Comparison of ENCODE assay signal across 8 cellular contexts in the genomic region with DNA sequence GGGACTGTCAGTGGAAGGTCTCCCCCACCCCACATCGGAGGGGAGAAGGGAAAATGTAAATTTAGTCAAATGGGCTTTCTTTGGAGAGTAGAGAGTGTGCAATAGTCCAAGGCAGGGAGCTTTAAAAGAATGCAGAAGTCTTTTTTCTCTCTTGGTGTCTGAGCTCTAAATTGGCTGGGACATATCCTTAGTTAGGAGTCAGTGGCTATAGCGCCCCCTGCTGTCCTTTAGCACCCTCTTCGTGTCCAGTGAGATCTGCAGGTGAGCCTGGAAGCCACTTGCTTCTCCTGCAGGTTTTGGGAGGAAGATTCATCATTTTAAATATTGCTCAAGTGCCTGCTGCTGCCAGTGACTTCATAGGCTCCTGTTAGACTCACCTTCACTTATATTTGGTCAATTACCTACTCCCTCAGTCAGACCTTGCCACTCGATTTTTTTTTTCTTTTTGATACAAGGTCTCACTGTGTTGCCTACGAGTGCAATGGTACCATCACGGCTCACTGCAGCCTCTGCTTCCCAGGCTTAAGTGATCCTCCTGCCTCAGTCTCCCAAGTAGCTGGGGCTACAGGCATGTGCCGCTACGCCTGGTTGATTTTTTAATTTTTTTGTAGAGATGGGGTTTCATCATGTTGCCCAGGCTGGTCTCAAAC.
DNase-seq lines count a peak whose midpoint lies in the region; ATAC-seq and TF ChIP-seq lines count a peak whose summit lies in the region.

No MANE protein-coding gene starts in this region.

- H3K36me3 Mint-ChIP-seq in naive thymus-derived CD8-positive, alpha-beta T cell: peaks cover 0 to 11% (median 5%) of the 10 kb centered on the region in 3 donors
- peaks cover 17% of the 10 kb centered on the region for H3K36me3 Mint-ChIP-seq in stimulated activated effector memory CD8-positive, alpha-beta T cell treated with anti-CD3 and anti-CD28 coated beads, Interleukin-12 subunit alpha, Interleukin-12 subunit beta, amount 100 ng/mL, for 72 hours

- peak; percentile 56 for DNase-seq in COR-L47 (lab: John Stamatoyannopoulos, UW)
- peak; percentile 84 for DNase-seq in NOMO-1 treated with DMSO at 0.1 percent for 48 hours (lab: John Stamatoyannopoulos, UW; ENCODE audit: unreplicated experiment)
- peak; percentile 82 for DNase-seq in activated CD8-positive, alpha-beta memory T cell treated with anti-CD3 and anti-CD28 coated beads, Interleukin-2, amount 50 U/mL, for 4 hours
- peak; percentile 16 for DNase-seq in epithelial cell of proximal tubule (ENCODE audit: low read depth)
- DNase-seq in naive thymus-derived CD8-positive, alpha-beta T cell: peak; percentile 60 to 92 (median 76)
- DNase-seq in stimulated activated effector memory CD8-positive, alpha-beta T cell treated with anti-CD3 and anti-CD28 coated beads, Interleukin-12 subunit alpha, Interleukin-12 subunit beta, amount 100 ng/mL, for 72 hours (ENCODE audit: low spot score in 2 of 2): peak; percentile 58 to 85

- POLR2A ChIA-PET in naive thymus-derived CD8-positive, alpha-beta T cell (lab: Charles Lee): interaction anchor here (0.7 to 2.8 kb wide), 13 partner anchors 16 to 210 kb away, joined by 3 to 22 read pairs (median 4); partner anchors contain the start of gene PRKCB

- no peaks in the 10 kb centered on the region for H3K9me3 Mint-ChIP-seq in naive thymus-derived CD8-positive, alpha-beta T cell
- no peaks in the 10 kb centered on the region for H3K9me3 Mint-ChIP-seq in stimulated activated effector memory CD8-positive, alpha-beta T cell treated with anti-CD3 and anti-CD28 coated beads, Interleukin-12 subunit alpha, Interleukin-12 subunit beta, amount 100 ng/mL, for 72 hours

- H3K4me3 ChIP-seq in epithelial cell of proximal tubule (ENCODE audit: low read depth, low read length): no peak overlapping the region

- H3K4me3 Mint-ChIP-seq in naive thymus-derived CD8-positive, alpha-beta T cell: peak overlapping the region in 3 of 10 donors; percentile 6 to 30 (median 12)
- H3K4me3 Mint-ChIP-seq in stimulated activated effector memory CD8-positive, alpha-beta T cell treated with anti-CD3 and anti-CD28 coated beads, Interleukin-12 subunit alpha, Interleukin-12 subunit beta, amount 100 ng/mL, for 72 hours: no peak overlapping the region

- peaks cover 39 to 93% (median 80%) of the 10 kb centered on the region in 4 donors for H3K4me1 Mint-ChIP-seq in naive thymus-derived CD8-positive, alpha-beta T cell
- peaks cover 57% of the 10 kb centered on the region for H3K4me1 Mint-ChIP-seq in stimulated activated effector memory CD8-positive, alpha-beta T cell treated with anti-CD3 and anti-CD28 coated beads, Interleukin-12 subunit alpha, Interleukin-12 subunit beta, amount 100 ng/mL, for 72 hours

- peak; percentile 33 for ATAC-seq in HG03432 (IDR thresholded peaks at IDR 0.05; ENCODE audit: unreplicated experiment)
- no peak for ATAC-seq in naive thymus-derived CD8-positive, alpha-beta T cell
- peak; percentile 61 for ATAC-seq in stimulated activated effector memory CD8-positive, alpha-beta T cell treated with anti-CD3 and anti-CD28 coated beads, Interleukin-12 subunit alpha, Interleukin-12 subunit beta, amount 100 ng/mL, for 72 hours
- no peak for ATAC-seq in HG02642 (IDR thresholded peaks at IDR 0.05; ENCODE audit: poor library complexity, unreplicated experiment)

- H3K27ac Mint-ChIP-seq in naive thymus-derived CD8-positive, alpha-beta T cell: peak overlapping the region in 7 of 10 donors; percentile 35 to 90 (median 54)
- peak overlapping the region; percentile 26 for H3K27ac Mint-ChIP-seq in stimulated activated effector memory CD8-positive, alpha-beta T cell treated with anti-CD3 and anti-CD28 coated beads, Interleukin-12 subunit alpha, Interleukin-12 subunit beta, amount 100 ng/mL, for 72 hours

- H3K27me3 Mint-ChIP-seq in naive thymus-derived CD8-positive, alpha-beta T cell: no peaks in the 10 kb centered on the region

- peak; percentile 86 for TF ChIP-seq CTCF in epithelial cell of proximal tubule (conservative IDR thresholded peaks at IDR 0.05; ENCODE audit: low read depth, low read length)

Comparison
In these comparisons a context has a peak if more than half of its experiments do, and no peak if none do; other contexts are left out.
1. DNase-seq: peak in every context shown above with its lines; median percentile 84 in NOMO-1 treated with DMSO at 0.1 percent for 48 hours; 82 in activated CD8-positive, alpha-beta memory T cell treated with anti-CD3 and anti-CD28 coated beads, Interleukin-2, amount 50 U/mL, for 4 hours; 76 in naive thymus-derived CD8-positive, alpha-beta T cell; 72 in stimulated activated effector memory CD8-positive, alpha-beta T cell treated with anti-CD3 and anti-CD28 coated beads, Interleukin-12 subunit alpha, Interleukin-12 subunit beta, amount 100 ng/mL, for 72 hours; 56 in COR-L47; 16 in epithelial cell of proximal tubule.
2. ATAC-seq: peak in HG03432 (single experiment) and stimulated activated effector memory CD8-positive, alpha-beta T cell treated with anti-CD3 and anti-CD28 coated beads, Interleukin-12 subunit alpha, Interleukin-12 subunit beta, amount 100 ng/mL, for 72 hours (single experiment); none in naive thymus-derived CD8-positive, alpha-beta T cell (0 of 2) and HG02642 (single experiment).